ENCODE assay signal across 9 cellular contexts in genomic region chr5:122896598-122897282, GRCh38. TPM values are rescaled to one million over a fixed set of nuclear protein-coding genes. Genes with fewer than 3 reads are reported as not detected.
A peak's percentile ranks its signal among the peaks of the same experiment; 100 is the strongest.
DNase-seq lines count a peak whose midpoint lies in the region; ATAC-seq and TF ChIP-seq lines count a peak whose summit lies in the region.
"Had no signal": no experiment of that assay in that cellular context is flagged by ENCODE, and none has a peak within 500 bp of the region (broad histone marks: within the 10 kb centered on the region; RNA-seq: fewer than 3 reads in every experiment).

No MANE protein-coding gene starts in this region.

- POLR2A ChIA-PET in HEK293T (lab: Yijun Ruan, JAX), result no interaction called here
- POLR2A ChIA-PET in CD8-positive, alpha-beta memory T cell (lab: Charles Lee), result no interaction called here

- intact Hi-C loops in adrenal gland (cut with DNase I), result no loop called here

- no peak overlapping the region for H3K27ac ChIP-seq in adrenal gland
- H3K27ac ChIP-seq in CD8-positive, alpha-beta memory T cell (ENCODE audit: low read depth, low read length), result no peak overlapping the region

- no peaks in the 10 kb centered on the region for H3K27me3 ChIP-seq in BE2C
- H3K27me3 ChIP-seq in adrenal gland, result no peaks in the 10 kb centered on the region
- no peaks in the 10 kb centered on the region for H3K27me3 ChIP-seq in CD8-positive, alpha-beta memory T cell (ENCODE audit: insufficient read depth, low read length, poor library complexity, severe bottlenecking)

- H3K4me1 ChIP-seq in BE2C, result no peaks in the 10 kb centered on the region; the same call in 1 of the 2 replicates
- H3K4me1 ChIP-seq in adrenal gland (replicated peaks in 1 of 2), result no peaks in the 10 kb centered on the region
- peaks cover 2% of the 10 kb centered on the region for H3K4me1 ChIP-seq in CD8-positive, alpha-beta memory T cell (ENCODE audit: insufficient read depth, low read length)
- H3K4me1 ChIP-seq: HAP-1 had no signal

- no peaks in the 10 kb centered on the region for H3K36me3 Mint-ChIP-seq in CD8-positive, alpha-beta memory T cell

- H3K27me3 Mint-ChIP-seq in CD8-positive, alpha-beta memory T cell, result no peaks in the 10 kb centered on the region

- DNase-seq in BE2C (no peak), HEK293T (ENCODE audit: extremely low spot score) (no peak), adrenal gland (no peak), left lobe of liver (ENCODE audit: low spot score) (no peak), iPS-NIHi11 (ENCODE audit: low spot score) (no peak)
- no peak for DNase-seq in stimulated activated naive CD4-positive, alpha-beta T cell treated with Interleukin-2 at 50 U/mL for 16 hours (lab: John Stamatoyannopoulos, UW)
- no peak for DNase-seq in CD8-positive, alpha-beta memory T cell

- H3K4me1 Mint-ChIP-seq in CD8-positive, alpha-beta memory T cell, result peaks cover 4 to 6% (median 5%) of the 10 kb centered on the region in 3 donors

- H3K4me3 ChIP-seq in BE2C (ENCODE audit: low read depth, low read length) (no peak overlapping the region), adrenal gland (no peak overlapping the region)
- no peak overlapping the region for H3K4me3 ChIP-seq in CD8-positive, alpha-beta memory T cell (ENCODE audit: low read length)
- H3K4me3 ChIP-seq: HAP-1 had no signal

- H3K9me3 Mint-ChIP-seq in CD8-positive, alpha-beta memory T cell, result no peaks in the 10 kb centered on the region

- no peak overlapping the region for H3K27ac Mint-ChIP-seq in CD8-positive, alpha-beta memory T cell

- H3K9me3 ChIP-seq in BE2C, result no peaks in the 10 kb centered on the region
- no peaks in the 10 kb centered on the region for H3K9me3 ChIP-seq in adrenal gland (replicated peaks in 1 of 3)
- no peaks in the 10 kb centered on the region for H3K9me3 ChIP-seq in CD8-positive, alpha-beta memory T cell (ENCODE audit: low read length)
- H3K9me3 ChIP-seq: HAP-1 had no signal

- peak; percentile 63 for ATAC-seq in left lobe of liver
- ATAC-seq in GM19463 (IDR thresholded peaks at IDR 0.05; ENCODE audit: unreplicated experiment), result no peak

- no peaks in the 10 kb centered on the region for H3K36me3 ChIP-seq in BE2C
- no peaks in the 10 kb centered on the region for H3K36me3 ChIP-seq in adrenal gland (replicated peaks in 1 of 2)
- no peaks in the 10 kb centered on the region for H3K36me3 ChIP-seq in CD8-positive, alpha-beta memory T cell (ENCODE audit: insufficient read depth, low read length)
- H3K36me3 ChIP-seq: HAP-1 had no signal

- peak; percentile 60 for TF ChIP-seq CTCF in BE2C (IDR thresholded peaks at IDR 0.05; ENCODE audit: low read depth, low read length)
- peak; percentile 16 to 59 (median 42) for TF ChIP-seq CTCF in adrenal gland (IDR thresholded peaks at IDR 0.05)

- CTCF ChIA-PET in HEK293T (lab: Yijun Ruan, JAX), result interaction anchor here (0.5 to 0.8 kb wide), 4 partner anchors 12 to 577 kb away, joined by 3 to 4 read pairs (median 3); no protein-coding TSS in a partner anchor
- CTCF ChIA-PET in CD8-positive, alpha-beta memory T cell (lab: Charles Lee), result interaction anchor here (0.8 kb wide), 1 partner anchor 24 kb away, joined by 4 read pairs; no protein-coding TSS in a partner anchor

- no peak for TF ChIP-seq POLR2A in adrenal gland (IDR thresholded peaks at IDR 0.05)

- H3K4me3 Mint-ChIP-seq in CD8-positive, alpha-beta memory T cell, result no peak overlapping the region

- 59 to 75% (median 69%) methylated on average over 4 of the region's 4 CpGs for WGBS in adrenal gland, 4 donors

TF ChIP-seq in HEK293T, 16 proteins besides CTCF, POLR2A, EP300 and RAD21:
- TF ChIP-seq BHLHE40 (IDR thresholded peaks at IDR 0.05; ENCODE audit: borderline replicate concordance) (no peak), ARNT (IDR thresholded peaks at IDR 0.05) (no peak), ZNF384 (IDR thresholded peaks at IDR 0.05) (peak; percentile 25; the same call in 1 of the 2 replicates)

RNA-seq across cellular contexts. Expression of gene SNX24, which starts 51.3 kb away (rescaled TPM):
- 3.6 TPM for polyA plus RNA-seq in BE2C (2012; ENCODE audit: insufficient read depth, insufficient read length, low read depth)
- total RNA-seq in adrenal gland, result 10 to 100 TPM in 7 of 8 donors, 1 to 10 TPM in 1; 5.0 to 18.7 (median 13.9) TPM
- polyA plus RNA-seq in adrenal gland, result 10 to 100 TPM in 2 of 3 donors, 1 to 10 TPM in 1; 8.5 to 20.0 (median 12.1) TPM
- 8.2 TPM for total RNA-seq in left lobe of liver
- 1 to 10 TPM; 4.0 to 4.4 TPM for total RNA-seq in CD8-positive, alpha-beta memory T cell
- 5.1 TPM for polyA plus RNA-seq in CD8-positive, alpha-beta memory T cell
